In the genomic region with DNA sequence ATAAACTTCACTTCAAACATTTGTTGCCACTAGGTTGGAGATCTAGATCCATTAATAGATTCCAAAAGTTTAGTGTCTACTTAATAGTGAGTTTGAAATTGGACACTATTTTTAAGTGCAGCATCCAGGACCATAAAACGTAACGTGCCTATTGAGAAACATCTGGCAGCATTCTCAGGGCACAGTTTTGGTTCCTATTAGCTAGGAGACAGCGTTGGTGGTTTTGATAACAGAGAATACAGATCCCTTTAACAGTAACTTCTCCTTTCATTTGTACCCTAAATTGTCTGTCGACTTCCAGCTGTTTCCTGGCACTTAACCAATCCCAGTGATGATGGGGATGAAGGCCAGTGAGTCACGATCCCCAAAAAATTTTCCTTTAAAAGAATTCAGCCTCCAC, we compare ENCODE assay signal across 14 cellular contexts.
"Had no signal": no experiment of that assay in that cellular context is flagged by ENCODE, and none has a peak within 500 bp of the region (broad histone marks: within the 10 kb centered on the region; RNA-seq: fewer than 3 reads in every experiment).

No MANE protein-coding gene starts in this region.

- DNase-seq: activated CD4-positive, alpha-beta T cell treated with anti-CD3 and anti-CD28 coated beads for 1 hour; activated gamma-delta T cell; colonic mucosa; foreskin melanocyte; head of caudate nucleus; kidney; left lung; mammary epithelial cell; occipital lobe; retina; stimulated activated CD4-positive, alpha-beta T cell treated with anti-CD3 and anti-CD28 coated beads, Interleukin-1b, Interleukin-23, amount 100 ng/mL, for 48 hours; stimulated activated naive CD4-positive, alpha-beta T cell treated with Interleukin-2 at 50 U/mL for 16 hours; thyroid gland; WERI-Rb-1 had no signal

- ATAC-seq: left lung had no signal
